Comparison of ENCODE assay signal across 35 cellular contexts in genomic region chr6:15082708-15083107, GRCh38.
"Had no signal": no experiment of that assay in that cellular context is flagged by ENCODE, and none has a peak within 500 bp of the region (broad histone marks: within the 10 kb centered on the region; RNA-seq: fewer than 3 reads in every experiment).

No MANE protein-coding gene starts in this region.

- H3K9me3 ChIP-seq: MG63 had no signal

- DNase-seq: MG63, MM.1S, MV-4-11, NCI-H1048, NCI-H1092, NCI-H1092 treated with DMSO at 0.1 percent for 48 hours, NCI-H1105, NCI-H1105 treated with DMSO at 0.1 percent for 48 hours, NCI-H1417, NCI-H1417 treated with DMSO at 0.1 percent for 48 hours, NCI-H1436, NCI-H1436 treated with DMSO at 0.1 percent for 48 hours, NCI-H146, NCI-H1694, NCI-H1694 treated with DMSO at 0.1 percent for 48 hours, NCI-H187, NCI-H187 treated with DMSO at 0.1 percent for 48 hours, NCI-H1930, NCI-H2029, NCI-H2029 treated with DMSO at 0.1 percent for 48 hours, NCI-H2081, NCI-H2081 treated with DMSO at 0.1 percent for 48 hours, NCI-H2107, NCI-H2171, NCI-H2171 treated with DMSO at 0.1 percent for 48 hours, NCI-H2227 treated with DMSO at 0.1 percent for 48 hours, NCI-H226, NCI-H345, NCI-H446, NCI-H446 treated with DMSO at 0.1 percent for 48 hours, NCI-H510A, NCI-H510A treated with DMSO at 0.1 percent for 48 hours, NCI-H524, NCI-H524 treated with DMSO at 0.1 percent for 48 hours, NCI-H526 had no signal

- H3K4me3 ChIP-seq: MG63 had no signal

- H3K27me3 ChIP-seq: MG63 had no signal

- H3K36me3 ChIP-seq: MG63 had no signal
